18 cellular contexts compared by ENCODE assay signal in genomic region chr2:186325827-186326535, GRCh38.
"Had no signal": no experiment of that assay in that cellular context is flagged by ENCODE, and none has a peak within 500 bp of the region (broad histone marks: within the 10 kb centered on the region; RNA-seq: fewer than 3 reads in every experiment).

No MANE protein-coding gene starts in this region.

- DNase-seq: activated B cell treated with CpG ODN at 0.5 μM for 24 hours; activated CD4-positive, alpha-beta T cell treated with anti-CD3 and anti-CD28 coated beads, Interleukin-2, amount 10 ng/mL, durations not matched to agents 24 days and 14 days; activated CD8-positive, alpha-beta memory T cell treated with anti-CD3 and anti-CD28 coated beads, Interleukin-2, amount 50 U/mL, for 4 hours; activated CD8-positive, alpha-beta T cell treated with anti-CD3 and anti-CD28 coated beads, Interleukin-2, amount 10 ng/mL, durations not matched to agents 7 days and 5 days; activated effector memory CD4-positive, alpha-beta T cell treated with anti-CD3 and anti-CD28 coated beads, Interleukin-2, amount 50 U/mL, for 16 hours; activated T-cell treated with anti-CD3 and anti-CD28 coated beads, Interleukin-2, amount 50 U/mL, for 48 hours; amygdala; effector CD8-positive, alpha-beta T cell; heart left ventricle; naive thymus-derived CD8-positive, alpha-beta T cell; posterior cingulate gyrus; sigmoid colon; stimulated activated CD4-positive, alpha-beta T cell treated with anti-CD3 and anti-CD28 coated beads, Interleukin-2, amount 100 ng/mL, for 24 hours; SW 1271; uterus had no signal

- H3K36me3 ChIP-seq: heart left ventricle, sigmoid colon, uterus had no signal

- H3K4me3 ChIP-seq: heart left ventricle, sigmoid colon, uterus had no signal

- H3K27me3 ChIP-seq: heart left ventricle, sigmoid colon, uterus had no signal

- H3K27ac ChIP-seq: heart left ventricle, sigmoid colon, uterus had no signal

- H3K4me1 ChIP-seq: sigmoid colon, uterus had no signal

- H3K9me3 ChIP-seq: sigmoid colon had no signal

- FAIRE-seq: frontal cortex, islet of Langerhans, TTC549 had no signal
